ENCODE assay signal across 8 cellular contexts in the genomic region with DNA sequence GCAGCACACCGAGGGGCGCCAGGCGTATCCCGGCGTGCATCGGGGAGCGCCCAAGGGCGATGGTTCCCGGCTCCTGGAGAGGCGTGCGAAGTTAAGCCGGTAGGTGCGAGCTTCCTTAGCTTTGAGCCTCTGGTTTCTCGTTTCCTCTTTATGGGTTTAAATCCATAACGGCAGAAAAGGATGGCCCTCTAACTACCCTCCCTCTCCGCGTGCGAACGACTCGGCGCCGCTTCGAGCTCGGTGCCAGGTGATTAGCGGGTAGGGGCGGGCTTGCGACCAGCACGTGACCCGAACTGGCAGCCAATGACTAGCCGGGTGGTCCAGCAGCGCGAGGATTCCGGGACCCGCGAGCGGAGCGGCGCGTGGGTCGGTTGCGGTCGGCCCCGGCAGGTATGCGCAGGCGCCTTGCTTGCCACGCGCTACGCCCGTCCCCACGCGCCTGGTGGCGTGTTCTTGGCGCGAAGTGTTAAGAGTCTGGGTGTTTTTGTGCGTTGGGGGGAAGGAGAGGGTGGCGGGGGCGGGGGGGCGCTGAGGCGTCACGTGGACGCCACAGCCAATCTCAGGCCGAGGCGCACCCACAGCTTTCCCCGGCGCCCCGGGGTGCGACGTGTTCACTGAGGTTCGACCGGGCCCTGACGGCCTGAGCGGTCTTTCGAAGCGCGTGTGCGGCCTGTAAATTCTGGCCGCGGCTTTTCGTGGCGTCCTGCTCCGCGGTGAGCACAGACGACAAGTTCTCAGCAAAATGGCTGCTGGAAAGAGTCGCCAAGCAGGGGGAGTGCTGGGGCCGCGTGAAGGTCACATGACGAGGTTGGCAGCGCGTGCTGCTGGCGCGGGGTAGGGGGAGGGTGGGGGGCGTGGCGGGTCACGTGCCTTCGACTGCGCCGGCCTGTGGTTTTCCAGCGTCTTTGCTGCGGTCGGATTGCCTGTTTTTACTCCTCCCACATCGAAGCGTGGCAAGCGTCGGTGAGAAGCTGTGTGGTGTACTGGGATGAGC. TPM values are rescaled to one million over a fixed set of nuclear protein-coding genes. Genes with fewer than 3 reads are reported as not detected.
DNase-seq lines count a peak whose midpoint lies in the region; ATAC-seq and TF ChIP-seq lines count a peak whose summit lies in the region.

No MANE protein-coding gene starts in this region.

- H3K9me3 Mint-ChIP-seq in endothelial cell (ENCODE audit: unreplicated experiment): peaks cover 3% of the 10 kb centered on the region

- H3K4me1 ChIP-seq in mesodermal cell (ENCODE audit: control insufficient read depth, insufficient read depth, low read length, poor library complexity, severe bottlenecking): no peaks in the 10 kb centered on the region

- no peak overlapping the region for H3K27ac Mint-ChIP-seq in endothelial cell (ENCODE audit: unreplicated experiment)

- TF ChIP-seq CTCF in HL-60 (IDR thresholded peaks at IDR 0.05; ENCODE audit: insufficient read depth, low read length) (no peak), endothelial cell (IDR thresholded peaks at IDR 0.05; ENCODE audit: unreplicated experiment) (no peak)

- H3K27me3 Mint-ChIP-seq in endothelial cell (ENCODE audit: unreplicated experiment): peaks cover 7% of the 10 kb centered on the region

- peak; percentile 78 for DNase-seq in D341Med (ENCODE audit: low spot score)
- DNase-seq in HL-60 (ENCODE audit: low read depth in 1 of 2, low spot score in 1 of 2): peak; percentile 91 to 93
- DNase-seq in NOMO-1 treated with dmso at 0.1 percent for 144 hours (lab: John Stamatoyannopoulos, UW; ENCODE audit: unreplicated experiment): peak; percentile 88
- peak; percentile 62 for DNase-seq in activated T-cell treated with anti-CD3 and anti-CD28 coated beads for 1 hour (ENCODE audit: low read depth)
- peak; percentile 81 for DNase-seq in endothelial cell (ENCODE audit: low spot score)
- DNase-seq in stimulated activated CD8-positive, alpha-beta memory T cell treated with anti-CD3 and anti-CD28 coated beads, Interleukin-12 subunit alpha, Interleukin-12 subunit beta, amount 100 ng/mL, for 1 hour (ENCODE audit: low read depth): peak; percentile 57

- H3K36me3 Mint-ChIP-seq in endothelial cell (ENCODE audit: low read depth, unreplicated experiment): no peaks in the 10 kb centered on the region

- no peak for ATAC-seq in GM21528 (IDR thresholded peaks at IDR 0.05; ENCODE audit: low FRiP score, unreplicated experiment)

- H3K4me3 Mint-ChIP-seq in endothelial cell (ENCODE audit: unreplicated experiment): peak overlapping the region; percentile 74

- no peaks in the 10 kb centered on the region for H3K27me3 ChIP-seq in HL-60 (ENCODE audit: insufficient read depth, poor library complexity, severe bottlenecking)

- peaks cover 11% of the 10 kb centered on the region for H3K9me3 ChIP-seq in mesodermal cell (ENCODE audit: control insufficient read depth, low read length)

- WGBS in mesodermal cell (ENCODE audit: insufficient coverage in 2 of 2), 2 experiments: 8 to 9% methylated on average over 64 to 67 of the region's 104 CpGs

- H3K36me3 ChIP-seq in mesodermal cell (ENCODE audit: control insufficient read depth, insufficient read depth, low read length): no peaks in the 10 kb centered on the region

- H3K4me3 ChIP-seq in HL-60 (replicated peaks; ENCODE audit: insufficient read depth, low read length) (peak overlapping the region; percentile 44), mesodermal cell (ENCODE audit: extremely low read depth, insufficient read depth, low read length, poor library complexity, severe bottlenecking) (peak overlapping the region; percentile 52)

- H3K4me1 Mint-ChIP-seq in endothelial cell (ENCODE audit: unreplicated experiment): peaks cover 3% of the 10 kb centered on the region

- H3K27ac ChIP-seq in HL-60 (replicated peaks) (peak overlapping the region; percentile 95), mesodermal cell (ENCODE audit: low read depth, low read length, severe bottlenecking) (peak overlapping the region; percentile 81)

RNA-seq across cellular contexts. Expression of gene MGA, which starts 38.7 kb away (rescaled TPM):
- total RNA-seq in endothelial cell (ENCODE audit: unreplicated experiment): 48.0 TPM
- polyA plus RNA-seq in mesodermal cell (2013, experiment 1 of 2): 15.6 TPM
- 12.7 TPM for polyA plus RNA-seq in mesodermal cell (2013, experiment 2 of 2)
